Comparison of ENCODE assay signal across 8 cellular contexts in genomic region chr17:12789075-12789975, GRCh38. TPM values are rescaled to one million over a fixed set of nuclear protein-coding genes. Genes with fewer than 3 reads are reported as not detected.
DNase-seq lines count a peak whose midpoint lies in the region; ATAC-seq, FAIRE-seq and TF ChIP-seq lines count a peak whose summit lies in the region.

TSS of gene ARHGAP44 (plus strand) at chr17:12789498. CDS start at chr17:12789839, 341 bp downstream.

- H3K4me3 ChIP-seq in A673 (ENCODE audit: low read depth, low read length, poor library complexity, severe bottlenecking): peak within 1 kb of the TSS; percentile 57

- peaks cover 24% of the 10 kb centered on the region for H3K27me3 Mint-ChIP-seq in activated naive CD8-positive, alpha-beta T cell

- peak; percentile 90 for FAIRE-seq in GM12891 (lab: Jason Lieb, UNC)

- peak within 1 kb of the TSS; percentile 76 for H3K4me3 Mint-ChIP-seq in activated naive CD8-positive, alpha-beta T cell

- POLR2A ChIA-PET in A673 (lab: Charles Lee; ENCODE audit: low non-redundant PET): interaction anchor here (0.6 kb wide), 1 partner anchor 56 kb away, joined by 3 read pairs; no protein-coding TSS in a partner anchor

- H3K9me3 ChIP-seq in A673 (ENCODE audit: low read depth, low read length, poor library complexity, severe bottlenecking): no peaks in the 10 kb centered on the region

- no peaks in the 10 kb centered on the region for H3K36me3 ChIP-seq in A673 (ENCODE audit: insufficient read depth, low read length, poor library complexity, severe bottlenecking)

- TF ChIP-seq CTCF in A673 (conservative IDR thresholded peaks at IDR 0.05; ENCODE audit: low read depth, low read length) (no peak), omental fat pad (IDR thresholded peaks at IDR 0.05) (no peak)

- H3K36me3 Mint-ChIP-seq in activated naive CD8-positive, alpha-beta T cell: no peaks in the 10 kb centered on the region

- intact Hi-C loops in A673 (cut with micrococcal nuclease; ENCODE audit: unreplicated experiment): loop anchor here (2.0 kb wide), 1 partner anchor 213 kb away; no protein-coding TSS in a partner anchor
- intact Hi-C loops in Right ventricle myocardium superior (cut with DNase I): no loop called here

- peak; percentile 58 for DNase-seq in A673 (ENCODE audit: low spot score)
- DNase-seq in GM12891 (ENCODE audit: insufficient read length, low spot score): peak; percentile 71
- DNase-seq in NCI-H1930 (lab: John Stamatoyannopoulos, UW): peak; percentile 25 to 54
- peak; percentile 79 for DNase-seq in Right ventricle myocardium superior
- DNase-seq in omental fat pad (ENCODE audit: low spot score): no peak
- DNase-seq in GDM1 (lab: John Stamatoyannopoulos, UW): no peak

- H3K27me3 ChIP-seq in A673 (replicated peaks; ENCODE audit: insufficient read depth, low read depth, low read length, poor library complexity): peaks cover 30% of the 10 kb centered on the region

- H3K27ac ChIP-seq in A673 (ENCODE audit: low read depth, low read length, poor library complexity, severe bottlenecking): no peak within 1 kb of the TSS

- H3K4me1 Mint-ChIP-seq in activated naive CD8-positive, alpha-beta T cell (ENCODE audit: low read depth): peaks cover 9% of the 10 kb centered on the region

- no peak within 1 kb of the TSS for H3K27ac Mint-ChIP-seq in activated naive CD8-positive, alpha-beta T cell

- CTCF ChIA-PET in A673 (lab: Charles Lee): interaction anchor here (0.6 kb wide), 1 partner anchor 340 kb away, joined by 11 read pairs; no protein-coding TSS in a partner anchor

- H3K4me1 ChIP-seq in A673 (ENCODE audit: insufficient read depth, low read length, poor library complexity, severe bottlenecking): no peaks in the 10 kb centered on the region

- no peaks in the 10 kb centered on the region for H3K9me3 Mint-ChIP-seq in activated naive CD8-positive, alpha-beta T cell (ENCODE audit: low read depth)

- BruUV-seq in A673 (replicated peaks; lab: Mats Ljungman, UMichigan): no TSS peak

- TF ChIP-seq POLR2A in GM12891 (IDR thresholded peaks at IDR 0.05; ENCODE audit: low read depth, low read length): no peak

- peak; percentile 97 for ATAC-seq in HG02678 (IDR thresholded peaks at IDR 0.05; ENCODE audit: unreplicated experiment)
- peak; percentile 97 for ATAC-seq in Right ventricle myocardium superior (ENCODE audit: poor library complexity)
- ATAC-seq in omental fat pad (ENCODE audit: low FRiP score): peak; percentile 93

TF ChIP-seq in GM12891, 5 proteins besides CTCF, POLR2A, EP300 and RAD21:
- no peak for TF ChIP-seq PAX5 (IDR thresholded peaks at IDR 0.05; ENCODE audit: insufficient read depth, low read length, severe bottlenecking)
- no peak for TF ChIP-seq POLR2AphosphoS5 (IDR thresholded peaks at IDR 0.05; ENCODE audit: low read depth, low read length)
- no peak for TF ChIP-seq TAF1 (IDR thresholded peaks at IDR 0.05; ENCODE audit: low read depth, low read length)
- TF ChIP-seq SPI1 (IDR thresholded peaks at IDR 0.05; ENCODE audit: low read depth, low read length): no peak

RNA-seq across cellular contexts. Expression of gene ARHGAP44, which starts in this region (rescaled TPM):
- total RNA-seq in A673 (2021) (0.42 and 0.49 TPM in 2 replicates), Right ventricle myocardium superior (7.9 TPM), omental fat pad (10 to 100 TPM in 1 of 4 donors, 1 to 10 TPM in 3; 3.6 to 22.5 (median 7.2) TPM)
- 5.0 TPM for polyA plus RNA-seq in GM12891 (2012; ENCODE audit: low read depth, missing spikeins)

Comparison
In these comparisons a context has a peak if more than half of its experiments do, and no peak if none do; other contexts are left out.
1. Peak in DNase-seq and H3K4me3 ChIP-seq in A673; RNA of the gene not detected or under 1 TPM.
2. DNase-seq: peak in GM12891 (single experiment), NCI-H1930 (2 of 2) and Right ventricle myocardium superior (single experiment); none in omental fat pad (single experiment) and GDM1 (single experiment).
3. Peak in every context shown above with its lines, with median percentiles within 50 percentile points of each other: ATAC-seq.